Comparison of ENCODE assay signal across 7 cellular contexts in genomic region chr3:12948891-12949711, GRCh38.
DNase-seq lines count a peak whose midpoint lies in the region; ATAC-seq and TF ChIP-seq lines count a peak whose summit lies in the region.

No MANE protein-coding gene starts in this region.

- no peak overlapping the region for H2BK20ac ChIP-seq in H9 (ENCODE audit: low read depth, low read length, poor library complexity, severe bottlenecking)

- no peak overlapping the region for H3K23ac ChIP-seq in H9 (ENCODE audit: insufficient read length, low read depth, low read length)

- ATAC-seq in GM18858 (IDR thresholded peaks at IDR 0.05; ENCODE audit: unreplicated experiment) (peak; percentile 42), HG02759 (IDR thresholded peaks at IDR 0.05; ENCODE audit: unreplicated experiment) (peak; percentile 70)
- ATAC-seq in stimulated activated effector memory CD8-positive, alpha-beta T cell treated with anti-CD3 and anti-CD28 coated beads, Interleukin-12 subunit alpha, Interleukin-12 subunit beta, amount 100 ng/mL, for 72 hours: peak; percentile 94

- H2BK120ac ChIP-seq in H9 (ENCODE audit: low read depth, low read length, poor library complexity, severe bottlenecking): no peak overlapping the region

- no peak overlapping the region for H2AK5ac ChIP-seq in H9 (ENCODE audit: insufficient read length, low read length)

- no peaks in the 10 kb centered on the region; the same call in 1 of the 2 replicates for H3K27me3 Mint-ChIP-seq in H9 (ENCODE audit: low read depth)

- no peak overlapping the region for H2BK12ac ChIP-seq in H9 (ENCODE audit: insufficient read length, low read depth, low read length)

- peaks cover 74% of the 10 kb centered on the region for H3K4me1 Mint-ChIP-seq in stimulated activated effector memory CD8-positive, alpha-beta T cell treated with anti-CD3 and anti-CD28 coated beads, Interleukin-12 subunit alpha, Interleukin-12 subunit beta, amount 100 ng/mL, for 72 hours
- H3K4me1 Mint-ChIP-seq in H9: peaks cover 11 to 18% of the 10 kb centered on the region in 2 experiments

- no peak overlapping the region for H3K4ac ChIP-seq in H9 (ENCODE audit: low read depth, low read length)

- H2AFZ ChIP-seq in H9 (ENCODE audit: low read length): no peak overlapping the region

- H4K91ac ChIP-seq in H9 (ENCODE audit: insufficient read length, low read depth, low read length): no peak overlapping the region

- peak overlapping the region; percentile 90 for H3K27ac Mint-ChIP-seq in stimulated activated effector memory CD8-positive, alpha-beta T cell treated with anti-CD3 and anti-CD28 coated beads, Interleukin-12 subunit alpha, Interleukin-12 subunit beta, amount 100 ng/mL, for 72 hours
- peak overlapping the region in 1 of 3 experiments; percentile 90; a peak in 2 of 7 replicates for H3K27ac Mint-ChIP-seq in H9

- no peaks in the 10 kb centered on the region for H3K27me3 ChIP-seq in H9 (ENCODE audit: insufficient read depth, low read length)

- no peaks in the 10 kb centered on the region for H3K9me3 ChIP-seq in H9 (ENCODE audit: control insufficient read depth, low read depth, low read length)

- no peak overlapping the region for H4K5ac ChIP-seq in H9 (ENCODE audit: insufficient read length, low read depth, low read length)

- no peak overlapping the region for H3K9ac ChIP-seq in H9 (ENCODE audit: extremely low read depth, insufficient read length, low read length)

- no peak overlapping the region for H4K8ac ChIP-seq in H9 (replicated peaks; ENCODE audit: insufficient read length, low read depth, low read length)

- no peaks in the 10 kb centered on the region; the same call in 1 of the 2 replicates for H3K79me2 ChIP-seq in H9 (ENCODE audit: insufficient read depth, low read length)

- no peak overlapping the region for H2BK5ac ChIP-seq in H9 (ENCODE audit: insufficient read length, low read length)

- peak overlapping the region; percentile 62 for H3K4me3 Mint-ChIP-seq in stimulated activated effector memory CD8-positive, alpha-beta T cell treated with anti-CD3 and anti-CD28 coated beads, Interleukin-12 subunit alpha, Interleukin-12 subunit beta, amount 100 ng/mL, for 72 hours
- no peak overlapping the region for H3K4me3 Mint-ChIP-seq in H9

- H3K23me2 ChIP-seq in H9 (ENCODE audit: insufficient read length, low read depth, low read length, poor library complexity, severe bottlenecking): no peaks in the 10 kb centered on the region

- no peaks in the 10 kb centered on the region; the same call in 1 of the 2 replicates for H3K4me1 ChIP-seq in H9 (ENCODE audit: insufficient read depth, low read length)

- H3K56ac ChIP-seq in H9 (ENCODE audit: insufficient read length, low read depth, low read length): no peak overlapping the region

- no peak for TF ChIP-seq CTCF in H9 (conservative IDR thresholded peaks at IDR 0.05)

- H3K27ac ChIP-seq in H9 (ENCODE audit: insufficient read length, low read depth, low read length): no peak overlapping the region

- no peaks in the 10 kb centered on the region for H3K79me1 ChIP-seq in H9 (ENCODE audit: insufficient read depth, low read depth, low read length, poor library complexity, severe bottlenecking)

- H4K20me1 ChIP-seq in H9 (ENCODE audit: control insufficient read depth, insufficient read depth, insufficient read length): peaks cover 5% of the 10 kb centered on the region

- no peaks in the 10 kb centered on the region for H3K9me3 Mint-ChIP-seq in stimulated activated effector memory CD8-positive, alpha-beta T cell treated with anti-CD3 and anti-CD28 coated beads, Interleukin-12 subunit alpha, Interleukin-12 subunit beta, amount 100 ng/mL, for 72 hours
- no peaks in the 10 kb centered on the region for H3K9me3 Mint-ChIP-seq in H9

- DNase-seq in UCSD-AML1 (lab: John Stamatoyannopoulos, UW; ENCODE audit: unreplicated experiment) (peak; percentile 54), fibroblast of gingiva (ENCODE audit: low read depth) (peak; percentile 73), occipital lobe (lab: John Stamatoyannopoulos, UW) (no peak), H9 (no peak)
- DNase-seq in stimulated activated effector memory CD8-positive, alpha-beta T cell treated with anti-CD3 and anti-CD28 coated beads, Interleukin-12 subunit alpha, Interleukin-12 subunit beta, amount 100 ng/mL, for 72 hours (ENCODE audit: low spot score in 2 of 2): peak; percentile 36 to 76

- H3K36me3 Mint-ChIP-seq in stimulated activated effector memory CD8-positive, alpha-beta T cell treated with anti-CD3 and anti-CD28 coated beads, Interleukin-12 subunit alpha, Interleukin-12 subunit beta, amount 100 ng/mL, for 72 hours: peaks cover 40% of the 10 kb centered on the region
- no peaks in the 10 kb centered on the region; a peak in 1 of 7 replicates for H3K36me3 Mint-ChIP-seq in H9 (ENCODE audit: insufficient read depth in 1 of 3, low read depth in 3 of 3)

- H3K4me2 ChIP-seq in H9 (ENCODE audit: insufficient read depth, insufficient read length, low read length): no peak overlapping the region

- no CpG with 5 or more reads among the region's 10 CpGs for WGBS in H9 (ENCODE audit: extremely low coverage, insufficient read length, low lambda C conversion rate)

- no peak overlapping the region for H2BK15ac ChIP-seq in H9 (ENCODE audit: low read depth, low read length)

- no peak overlapping the region for H3T11ph ChIP-seq in H9 (ENCODE audit: low read length)

- no peak overlapping the region for H3K18ac ChIP-seq in H9 (ENCODE audit: insufficient read length, low read depth, low read length)

- H3K14ac ChIP-seq in H9 (ENCODE audit: insufficient read depth, low read length): no peak overlapping the region

Comparison
In these comparisons a context has a peak if more than half of its experiments do, and no peak if none do; other contexts are left out.
1. ATAC-seq: peak in every context shown above with its lines; median percentile 94 in stimulated activated effector memory CD8-positive, alpha-beta T cell treated with anti-CD3 and anti-CD28 coated beads, Interleukin-12 subunit alpha, Interleukin-12 subunit beta, amount 100 ng/mL, for 72 hours; 70 in HG02759; 42 in GM18858.
2. DNase-seq: peak in UCSD-AML1 (single experiment), fibroblast of gingiva (single experiment) and stimulated activated effector memory CD8-positive, alpha-beta T cell treated with anti-CD3 and anti-CD28 coated beads, Interleukin-12 subunit alpha, Interleukin-12 subunit beta, amount 100 ng/mL, for 72 hours (2 of 2); none in occipital lobe (single experiment) and H9 (single experiment).